Comparison of ENCODE assay signal across 18 cellular contexts in the genomic region with DNA sequence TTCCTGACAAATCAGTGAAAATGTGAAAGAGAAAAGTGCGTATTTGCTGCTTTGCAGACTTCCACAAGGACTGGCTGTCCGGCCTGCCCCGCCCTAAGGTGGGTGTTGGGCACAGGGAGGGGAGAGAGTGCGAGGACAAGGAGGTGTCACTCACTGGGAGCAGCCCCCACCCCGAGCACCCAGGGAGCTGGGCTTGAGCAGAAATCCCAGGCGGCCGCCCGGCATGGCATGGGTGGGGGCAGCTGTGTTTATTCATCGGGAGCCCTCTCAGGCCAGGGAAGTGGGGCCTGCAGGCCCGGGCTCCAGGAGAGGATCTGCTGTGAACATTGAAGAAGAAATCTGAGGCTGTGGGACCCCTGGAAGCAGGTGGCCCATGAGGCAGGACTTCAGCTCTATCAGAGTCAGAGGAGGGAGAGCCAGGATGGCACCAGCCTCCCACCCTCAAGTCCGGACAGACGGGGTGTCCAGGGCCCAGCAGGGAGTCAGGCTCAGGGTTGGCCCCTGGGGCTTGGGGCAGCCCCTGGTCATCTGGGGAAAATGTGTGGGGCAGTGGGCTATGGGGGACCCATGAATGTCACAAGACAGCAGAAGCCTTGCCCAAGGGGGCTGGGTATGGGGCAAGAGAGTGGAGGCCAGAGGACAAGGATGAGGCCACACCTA.
DNase-seq lines count a peak whose midpoint lies in the region; ATAC-seq and TF ChIP-seq lines count a peak whose summit lies in the region.
"Had no signal": no experiment of that assay in that cellular context is flagged by ENCODE, and none has a peak within 500 bp of the region (broad histone marks: within the 10 kb centered on the region; RNA-seq: fewer than 3 reads in every experiment).

No MANE protein-coding gene starts in this region.

- DNase-seq in cardiac septum (ENCODE audit: low spot score) (peak; percentile 62), left ventricle myocardium superior (no peak), endodermal cell (peak; percentile 25), sigmoid colon (peak; percentile 59), ureter (ENCODE audit: low spot score) (peak; percentile 28), Kasumi-1 (lab: John Stamatoyannopoulos, UW) (no peak), HUDEP-2 (lab: John Stamatoyannopoulos, UW; ENCODE audit: unreplicated experiment in 76 of 76) (no peak)
- DNase-seq: DND-41, KBM-7, NCI-H1048, NCI-H1436 treated with DMSO at 0.1 percent for 48 hours, NCI-H2029 treated with DMSO at 0.1 percent for 48 hours, NCI-H2171 treated with DMSO at 0.1 percent for 48 hours, NCI-H510A treated with DMSO at 0.1 percent for 48 hours, NCI-H82, PC-9 had no signal

- H3K27me3 Mint-ChIP-seq in endodermal cell (ENCODE audit: insufficient read depth), result no peaks in the 10 kb centered on the region

- intact Hi-C loops in cardiac septum (cut with DNase I), result no loop called here
- intact Hi-C loops in left ventricle myocardium superior (cut with micrococcal nuclease), result no loop called here
- intact Hi-C loops in sigmoid colon (cut with DNase I), result no loop called here

- peaks cover 7% of the 10 kb centered on the region for H3K9me3 Mint-ChIP-seq in endodermal cell

- H3K4me3 ChIP-seq in endodermal cell (ENCODE audit: low read length) (no peak overlapping the region), sigmoid colon (no peak overlapping the region)
- H3K4me3 ChIP-seq: PC-9 had no signal

- no peak for TF ChIP-seq EP300 in sigmoid colon (IDR thresholded peaks at IDR 0.05)

- H3K27ac ChIP-seq in endodermal cell (ENCODE audit: low read depth, low read length) (no peak overlapping the region), sigmoid colon (no peak overlapping the region)
- H3K27ac ChIP-seq: C4-2B, PC-9 had no signal

- H3K27ac Mint-ChIP-seq in endodermal cell, result no peak overlapping the region

- TF ChIP-seq POLR2A in sigmoid colon (IDR thresholded peaks at IDR 0.05), result no peak

- H3K36me3 ChIP-seq in endodermal cell (ENCODE audit: control insufficient read depth, insufficient read depth, low read length) (no peaks in the 10 kb centered on the region), sigmoid colon (no peaks in the 10 kb centered on the region)

- no peak for TF ChIP-seq CTCF in endodermal cell (conservative IDR thresholded peaks at IDR 0.05)
- TF ChIP-seq CTCF in sigmoid colon (IDR thresholded peaks at IDR 0.05), result no peak

- H3K4me1 ChIP-seq in endodermal cell (ENCODE audit: control insufficient read depth, insufficient read depth, low read length) (no peaks in the 10 kb centered on the region), sigmoid colon (no peaks in the 10 kb centered on the region)

- H3K9ac ChIP-seq in endodermal cell (ENCODE audit: extremely low read depth, low read length, poor library complexity, severe bottlenecking), result no peak overlapping the region

- H3K9me3 ChIP-seq in endodermal cell (ENCODE audit: control insufficient read depth, low read length) (peaks cover 5% of the 10 kb centered on the region), sigmoid colon (peaks cover 0 to 3% (median 0%) of the 10 kb centered on the region in 4 donors)

- 91 to 96% methylated on average over 8 to 12 of the region's 12 CpGs for WGBS in endodermal cell (ENCODE audit: insufficient coverage in 1 of 2, insufficient read length in 1 of 2), 2 experiments
- WGBS in sigmoid colon, 2 donors, result 80 to 87% methylated on average over 12 of the region's 12 CpGs

- H3K27me3 ChIP-seq in endodermal cell (ENCODE audit: control insufficient read depth, insufficient read depth, low read length, poor library complexity, severe bottlenecking) (no peaks in the 10 kb centered on the region), sigmoid colon (peaks cover 0 to 3% (median 0%) of the 10 kb centered on the region in 3 donors)

- no peak for ATAC-seq in left ventricle myocardium superior
- ATAC-seq: HCT116 had no signal

- no peaks in the 10 kb centered on the region for H3K4me1 Mint-ChIP-seq in endodermal cell

- H3K4me3 Mint-ChIP-seq in endodermal cell, result no peak overlapping the region

- H3K36me3 Mint-ChIP-seq in endodermal cell (ENCODE audit: low read depth), result peaks cover 4% of the 10 kb centered on the region

Comparison
In these comparisons a context has a peak if more than half of its experiments do, and no peak if none do; other contexts are left out.
1. DNase-seq: peak in cardiac septum (single experiment), endodermal cell (single experiment), sigmoid colon (single experiment) and ureter (single experiment); none in left ventricle myocardium superior (single experiment), Kasumi-1 (0 of 2) and HUDEP-2 (0 of 76).